Comparison of ENCODE assay signal across 9 cellular contexts in the genomic region with DNA sequence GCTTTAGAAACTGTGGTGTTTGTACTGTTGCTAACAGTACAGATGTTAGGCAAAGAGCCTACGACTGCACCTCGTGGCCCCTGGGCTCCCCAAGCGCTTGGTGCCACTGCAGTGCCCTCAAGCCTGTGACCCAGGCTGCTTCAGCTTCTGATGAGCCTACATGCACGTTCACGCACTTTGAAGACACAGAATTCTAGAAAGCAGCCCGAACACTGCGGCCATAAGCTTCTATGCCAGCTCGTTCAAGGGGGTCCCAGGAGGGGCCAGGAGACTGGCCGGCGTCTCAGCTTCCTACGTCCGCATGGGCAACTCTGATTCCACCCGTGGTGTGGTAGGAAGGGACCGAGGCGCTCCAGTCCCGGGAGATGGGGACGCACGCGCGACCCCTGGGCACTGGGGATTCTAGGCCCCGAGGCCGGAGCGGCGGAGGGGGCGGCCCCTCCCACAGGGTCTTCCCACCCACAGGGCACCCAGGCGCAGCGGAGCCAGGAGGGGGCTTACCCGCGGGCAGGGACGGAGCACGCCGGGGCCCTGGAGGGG. TPM values are rescaled to one million over a fixed set of nuclear protein-coding genes. Genes with fewer than 3 reads are reported as not detected.
DNase-seq lines count a peak whose midpoint lies in the region; ATAC-seq and TF ChIP-seq lines count a peak whose summit lies in the region.
"Had no signal": no experiment of that assay in that cellular context is flagged by ENCODE, and none has a peak within 500 bp of the region (broad histone marks: within the 10 kb centered on the region; RNA-seq: fewer than 3 reads in every experiment).

No MANE protein-coding gene starts in this region.

- H3K27me3 Mint-ChIP-seq in T-helper 1 cell treated with Interleukin-12 subunit alpha and Interleukin-12 subunit beta and Interleukin-4 antibody, amounts not matched to agents 30 μg/mL and 1 μg/mL, for 36 hours (ENCODE audit: low read depth): peaks cover 54% of the 10 kb centered on the region

- no peaks in the 10 kb centered on the region for H3K9me3 Mint-ChIP-seq in T-helper 1 cell treated with Interleukin-12 subunit alpha and Interleukin-12 subunit beta and Interleukin-4 antibody, amounts not matched to agents 30 μg/mL and 1 μg/mL, for 36 hours

- no peaks in the 10 kb centered on the region for H3K9me3 ChIP-seq in ascending aorta
- H3K9me3 ChIP-seq in testis: no peaks in the 10 kb centered on the region

- no peak overlapping the region for H3K27ac Mint-ChIP-seq in T-helper 1 cell treated with Interleukin-12 subunit alpha and Interleukin-12 subunit beta and Interleukin-4 antibody, amounts not matched to agents 30 μg/mL and 1 μg/mL, for 36 hours

- no peaks in the 10 kb centered on the region for H3K36me3 ChIP-seq in ascending aorta
- H3K36me3 ChIP-seq in testis (ENCODE audit: low read depth, missing control alignments): no peaks in the 10 kb centered on the region

- H3K27me3 ChIP-seq in ascending aorta (peaks cover 8% of the 10 kb centered on the region), testis (no peaks in the 10 kb centered on the region)

- H3K4me1 Mint-ChIP-seq in T-helper 1 cell treated with Interleukin-12 subunit alpha and Interleukin-12 subunit beta and Interleukin-4 antibody, amounts not matched to agents 30 μg/mL and 1 μg/mL, for 36 hours (ENCODE audit: low read depth): peaks cover 22% of the 10 kb centered on the region

- WGBS in testis, 2 donors: 0 to 3% methylated on average over 2 to 26 of the region's 32 CpGs

- intact Hi-C loops in ascending aorta (cut with DNase I) (no loop called here), left colon (cut with DNase I, micrococcal nuclease) (no loop called here), testis (cut with DNase I; ENCODE audit: low total_unique reads) (no loop called here)

- H3K4me1 ChIP-seq in ascending aorta (peaks cover 5 to 6% of the 10 kb centered on the region in 2 donors), testis (peaks cover 4% of the 10 kb centered on the region)

- H3K4me3 Mint-ChIP-seq in T-helper 1 cell treated with Interleukin-12 subunit alpha and Interleukin-12 subunit beta and Interleukin-4 antibody, amounts not matched to agents 30 μg/mL and 1 μg/mL, for 36 hours: peak overlapping the region; percentile 45

- no peak for TF ChIP-seq POLR2A in testis (IDR thresholded peaks at IDR 0.05)

- H3K4me3 ChIP-seq in ascending aorta: peak overlapping the region; percentile 47 to 64
- H3K4me3 ChIP-seq in testis: peak overlapping the region; percentile 62 to 67

- TF ChIP-seq CTCF in ascending aorta (IDR thresholded peaks at IDR 0.05) (no peak), testis (IDR thresholded peaks at IDR 0.05) (no peak)

- peaks cover 2% of the 10 kb centered on the region for H3K36me3 Mint-ChIP-seq in T-helper 1 cell treated with Interleukin-12 subunit alpha and Interleukin-12 subunit beta and Interleukin-4 antibody, amounts not matched to agents 30 μg/mL and 1 μg/mL, for 36 hours (ENCODE audit: low read depth)

- peak; percentile 29 for ATAC-seq in left colon

- DNase-seq in T-helper 1 cell (no peak), ascending aorta (ENCODE audit: low spot score in 2 of 2) (no peak), left colon (peak in 1 of 2 donors; percentile 28), testis (peak; percentile 45), AML-193 (lab: John Stamatoyannopoulos, UW) (no peak)
- no peak for DNase-seq in stimulated activated CD4-positive, alpha-beta T cell treated with anti-CD3 and anti-CD28 coated beads, Interleukin-4, amount 100 ng/mL, for 24 hours
- DNase-seq in activated CD8-positive, alpha-beta memory T cell treated with anti-CD3 and anti-CD28 coated beads, Interleukin-2, amount 50 U/mL, for 48 hours: no peak

- H3K27ac ChIP-seq in ascending aorta: no peak overlapping the region
- peak overlapping the region; percentile 68 to 86 for H3K27ac ChIP-seq in testis
- H3K27ac ChIP-seq: KMS-11 had no signal

RNA-seq across cellular contexts. Expression of gene MYO5C, which starts 0.7 kb away (rescaled TPM):
- total RNA-seq in ascending aorta: 11.0 TPM
- total RNA-seq in left colon: 10 to 100 TPM; 73.9 to 90.9 TPM
- total RNA-seq in testis: 10 to 100 TPM; 40.0 to 47.6 TPM
- 9.3 TPM for polyA plus RNA-seq in testis (ENCODE audit: insufficient read depth, low read depth, low replicate concordance)

Comparison
In these comparisons a context has a peak if more than half of its experiments do, and no peak if none do; other contexts are left out.
1. H3K27ac ChIP-seq: peak in testis (2 of 2); none in ascending aorta (0 of 2).